1 cellular context compared by ENCODE assay signal in the genomic region with DNA sequence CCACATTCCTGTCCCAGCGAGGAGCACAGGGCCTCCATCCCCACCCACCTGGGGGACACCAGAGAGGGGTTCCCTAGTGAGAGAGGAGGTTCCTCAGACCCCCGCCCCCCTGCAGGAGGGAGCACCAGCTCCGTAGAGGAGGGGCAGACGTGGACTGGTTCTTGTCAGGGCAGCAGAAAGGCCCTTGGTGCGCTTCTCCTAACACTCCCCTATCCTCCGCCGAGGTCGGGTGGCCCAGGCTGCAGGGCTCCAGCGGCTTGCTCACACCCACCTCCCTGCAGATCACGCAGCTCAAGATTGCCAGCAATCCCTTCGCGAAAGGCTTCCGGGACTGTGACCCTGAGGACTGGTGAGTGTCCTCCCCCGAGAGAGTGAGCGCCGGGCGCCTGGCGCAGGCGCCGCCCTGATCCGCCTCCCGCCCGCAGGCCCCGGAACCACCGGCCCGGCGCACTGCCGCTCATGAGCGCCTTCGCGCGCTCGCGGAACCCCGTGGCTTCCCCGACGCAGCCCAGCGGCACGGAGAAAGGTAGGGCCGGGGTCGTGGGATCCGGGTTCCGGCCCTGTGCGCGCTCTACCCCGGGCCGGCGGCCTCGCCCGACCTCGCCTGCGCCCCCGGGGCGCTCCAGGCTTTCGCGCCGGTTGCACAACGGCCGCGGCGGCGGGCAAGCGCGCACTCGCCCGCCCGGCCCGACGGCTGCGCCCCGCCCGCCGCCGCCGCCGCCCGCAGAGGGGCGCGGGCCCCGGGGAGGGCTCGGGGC.
TF ChIP-seq lines count a peak whose summit lies in the region.

No MANE protein-coding gene starts in this region.

TF ChIP-seq in GM12878, 131 proteins besides CTCF, POLR2A, EP300 and RAD21:
- no peak for TF ChIP-seq NR2C1 (IDR thresholded peaks at IDR 0.05)
- TF ChIP-seq HDAC2 (IDR thresholded peaks at IDR 0.05), result no peak
- 0 out of 2 replicates have a peak, but pooled peaks have one; percentile 35 for TF ChIP-seq EZH2 (IDR thresholded peaks at IDR 0.05; ENCODE audit: borderline replicate concordance, control insufficient read depth, low read depth, low read length)
